11 cellular contexts compared by ENCODE assay signal in genomic region chr17:50347894-50348291, GRCh38. TPM values are rescaled to one million over a fixed set of nuclear protein-coding genes. Genes with fewer than 3 reads are reported as not detected.
DNase-seq lines count a peak whose midpoint lies in the region; ATAC-seq, FAIRE-seq and TF ChIP-seq lines count a peak whose summit lies in the region.
"Had no signal": no experiment of that assay in that cellular context is flagged by ENCODE, and none has a peak within 500 bp of the region (broad histone marks: within the 10 kb centered on the region; RNA-seq: fewer than 3 reads in every experiment).

No MANE protein-coding gene starts in this region.

- no peak for TF ChIP-seq POLR2A in GM12891 (IDR thresholded peaks at IDR 0.05; ENCODE audit: low read depth, low read length)

- no peaks in the 10 kb centered on the region for H3K9me2 ChIP-seq in DOHH2 (replicated peaks; ENCODE audit: control insufficient read depth, low read length)

- no peak overlapping the region for H2AFZ ChIP-seq in ACC112 (ENCODE audit: low read length, unreplicated experiment)
- H2AFZ ChIP-seq in keratinocyte (ENCODE audit: control insufficient read depth, low read length): no peak overlapping the region

- no peak for DNase-seq in activated T-helper 2 cell treated with anti-CD3 and anti-CD28 coated beads, Interferon-gamma antibody, Interleukin-2, Interleukin-4, amounts not matched to agents 10 μg/mL and 5 μg/mL and 100 μg/mL, durations not matched to agents 14 hours and 24 hours and 36 hours (ENCODE audit: low spot score)
- DNase-seq in keratinocyte (ENCODE audit: low read depth, low spot score) (no peak), AG08395 (ENCODE audit: low spot score) (no peak), GM12891 (ENCODE audit: insufficient read length, low spot score) (no peak), NCI-H2029 treated with DMSO at 0.1 percent for 48 hours (lab: John Stamatoyannopoulos, UW) (no peak)
- DNase-seq: activated gamma-delta T cell, kidney glomerular epithelial cell, NCI-H748 treated with DMSO at 0.1 percent for 48 hours had no signal

- H3K4me2 ChIP-seq in DOHH2 (ENCODE audit: low read length) (peak overlapping the region; percentile 83), keratinocyte (ENCODE audit: control insufficient read depth, extremely low read depth, insufficient read depth, low read depth, low read length) (peak overlapping the region; percentile 99)

- H3K36me3 ChIP-seq in ACC112 (ENCODE audit: insufficient read depth, low read length) (no peaks in the 10 kb centered on the region), DOHH2 (ENCODE audit: control insufficient read depth, low read length) (no peaks in the 10 kb centered on the region), keratinocyte (ENCODE audit: control insufficient read depth in 2 of 2, extremely low read depth in 1 of 2, insufficient read depth in 2 of 2, low read length in 2 of 2) (peaks cover 2 to 3% of the 10 kb centered on the region in 2 experiments)

- H3K36me3 Mint-ChIP-seq in activated T-helper 2 cell treated with anti-CD3 and anti-CD28 coated beads, Interferon-gamma antibody, Interleukin-2, Interleukin-4, amounts not matched to agents 10 μg/mL and 5 μg/mL and 100 μg/mL, durations not matched to agents 14 hours and 24 hours and 36 hours (ENCODE audit: low read depth): peaks cover 48% of the 10 kb centered on the region

- H3K27me3 Mint-ChIP-seq in activated T-helper 2 cell treated with anti-CD3 and anti-CD28 coated beads, Interferon-gamma antibody, Interleukin-2, Interleukin-4, amounts not matched to agents 10 μg/mL and 5 μg/mL and 100 μg/mL, durations not matched to agents 14 hours and 24 hours and 36 hours (ENCODE audit: low read depth): no peaks in the 10 kb centered on the region

- no peak for ATAC-seq in HG02885 (IDR thresholded peaks at IDR 0.05; ENCODE audit: poor library complexity, unreplicated experiment)

- H3K79me2 ChIP-seq in ACC112 (ENCODE audit: control insufficient read depth, insufficient read depth, low read length, unreplicated experiment) (peaks cover 53% of the 10 kb centered on the region), DOHH2 (ENCODE audit: control insufficient read depth, low read length) (peaks cover 34% of the 10 kb centered on the region), keratinocyte (ENCODE audit: control insufficient read depth, insufficient read depth, low read length) (peaks cover 35% of the 10 kb centered on the region)

- no peak overlapping the region for H3K9ac ChIP-seq in keratinocyte (ENCODE audit: control insufficient read depth, extremely low read depth, insufficient read depth, low read length)

- no peaks in the 10 kb centered on the region for H3F3A ChIP-seq in DOHH2 (ENCODE audit: control insufficient read depth, insufficient read depth)

- H3K4me1 Mint-ChIP-seq in activated T-helper 2 cell treated with anti-CD3 and anti-CD28 coated beads, Interferon-gamma antibody, Interleukin-2, Interleukin-4, amounts not matched to agents 10 μg/mL and 5 μg/mL and 100 μg/mL, durations not matched to agents 14 hours and 24 hours and 36 hours (ENCODE audit: low read depth): peaks cover 38% of the 10 kb centered on the region

- H3K4me3 Mint-ChIP-seq in activated T-helper 2 cell treated with anti-CD3 and anti-CD28 coated beads, Interferon-gamma antibody, Interleukin-2, Interleukin-4, amounts not matched to agents 10 μg/mL and 5 μg/mL and 100 μg/mL, durations not matched to agents 14 hours and 24 hours and 36 hours (ENCODE audit: low read depth): peak overlapping the region; percentile 93

- H3K9me3 Mint-ChIP-seq in activated T-helper 2 cell treated with anti-CD3 and anti-CD28 coated beads, Interferon-gamma antibody, Interleukin-2, Interleukin-4, amounts not matched to agents 10 μg/mL and 5 μg/mL and 100 μg/mL, durations not matched to agents 14 hours and 24 hours and 36 hours: no peaks in the 10 kb centered on the region

- no peak overlapping the region for H3K27ac ChIP-seq in ACC112 (ENCODE audit: low read depth, low read length)
- H3K27ac ChIP-seq in DOHH2 (ENCODE audit: low read depth, low read length): no peak overlapping the region
- no peak overlapping the region for H3K27ac ChIP-seq in keratinocyte (ENCODE audit: control insufficient read depth, insufficient read depth, low read length)

- H3K27me3 ChIP-seq in ACC112 (ENCODE audit: insufficient read depth, low read length) (no peaks in the 10 kb centered on the region), DOHH2 (ENCODE audit: control insufficient read depth, low read length) (no peaks in the 10 kb centered on the region), keratinocyte (ENCODE audit: control insufficient read depth, extremely low read depth, insufficient read depth, low read length) (no peaks in the 10 kb centered on the region)

- peaks cover 2% of the 10 kb centered on the region for H3K9me1 ChIP-seq in keratinocyte (ENCODE audit: control insufficient read depth, extremely low read depth, insufficient read depth, low read length)

- intact Hi-C loops in activated T-helper 2 cell treated with anti-CD3 and anti-CD28 coated beads, Interferon-gamma antibody, Interleukin-2, Interleukin-4, amounts not matched to agents 10 μg/mL and 5 μg/mL and 100 μg/mL, durations not matched to agents 14 hours and 24 hours and 36 hours (cut with micrococcal nuclease): loop anchor here (5.0 kb wide), 2 partner anchors 41 to 146 kb away; partner anchors contain the start of gene COL1A1

- dilution Hi-C loops in keratinocyte (cut with MboI; ENCODE audit: extremely low pct_ligation_motif_present, low sequenced_read_pairs): no loop called here

- FAIRE-seq in keratinocyte (lab: Jason Lieb, UNC): no peak
- FAIRE-seq in GM12891 (lab: Jason Lieb, UNC): no peak

- 0 out of 2 replicates have a peak, but pooled peaks cover 12% of the 10 kb centered on the region for H4K20me1 ChIP-seq in DOHH2 (ENCODE audit: control insufficient read depth, insufficient read depth, low read depth, low read length)
- no peaks in the 10 kb centered on the region for H4K20me1 ChIP-seq in keratinocyte (ENCODE audit: control insufficient read depth, extremely low read depth, insufficient read depth, low read length)

- peak overlapping the region; percentile 90 for H3K4me3 ChIP-seq in ACC112 (ENCODE audit: low read depth, low read length)
- peak overlapping the region; percentile 80; the same call in 1 of the 2 replicates for H3K4me3 ChIP-seq in DOHH2 (ENCODE audit: low read length)
- peak overlapping the region in 1 of 3 experiments; percentile 90 for H3K4me3 ChIP-seq in keratinocyte (ENCODE audit: control insufficient read depth in 2 of 3, extremely low read depth in 1 of 3, insufficient read depth in 2 of 3, low read depth in 1 of 3, low read length in 3 of 3)

- H3K9me3 ChIP-seq in DOHH2 (ENCODE audit: control insufficient read depth, insufficient read depth, low read length) (no peaks in the 10 kb centered on the region), keratinocyte (ENCODE audit: control insufficient read depth, low read depth, low read length) (no peaks in the 10 kb centered on the region)

- H3K27ac Mint-ChIP-seq in activated T-helper 2 cell treated with anti-CD3 and anti-CD28 coated beads, Interferon-gamma antibody, Interleukin-2, Interleukin-4, amounts not matched to agents 10 μg/mL and 5 μg/mL and 100 μg/mL, durations not matched to agents 14 hours and 24 hours and 36 hours: peak overlapping the region; percentile 56

- TF ChIP-seq CTCF in DOHH2 (IDR thresholded peaks at IDR 0.05; ENCODE audit: low read depth, low read length, poor library complexity, severe bottlenecking) (no peak), keratinocyte (optimal IDR thresholded peaks at IDR 0.05 in 1 of 3, IDR thresholded peaks at IDR 0.05 in 1 of 3, conservative IDR thresholded peaks at IDR 0.05 in 1 of 3; ENCODE audit: extremely low read depth in 1 of 3, insufficient read depth in 2 of 3, low read length in 3 of 3) (no peak)

- H3K4me1 ChIP-seq in ACC112 (ENCODE audit: control insufficient read depth, insufficient read depth, low read length, unreplicated experiment) (peaks cover 19% of the 10 kb centered on the region), DOHH2 (ENCODE audit: control insufficient read depth, low read length) (peaks cover 17% of the 10 kb centered on the region), keratinocyte (ENCODE audit: control insufficient read depth, extremely low read depth, insufficient read depth, low read length) (peaks cover 31% of the 10 kb centered on the region)

RNA-seq across cellular contexts. Expression of gene XYLT2, which starts 2.0 kb away (rescaled TPM):
- total RNA-seq in activated T-helper 2 cell treated with anti-CD3 and anti-CD28 coated beads, Interferon-gamma antibody, Interleukin-2, Interleukin-4, amounts not matched to agents 10 μg/mL and 5 μg/mL and 100 μg/mL, durations not matched to agents 14 hours and 24 hours and 36 hours: 134 and 143 TPM in 2 replicates
- 15.3 to 28.3 TPM (median 18.3 TPM) in 3 replicates for polyA plus RNA-seq in keratinocyte
- 9.4 TPM for polyA plus RNA-seq in keratinocyte (2011; ENCODE audit: low read depth)
- 4.1 and 9.7 TPM in 2 replicates for polyA plus RNA-seq in keratinocyte (2011; cell fraction: cytosol; rRNA removed)
- 39.7 and 54.2 TPM in 2 replicates for polyA plus RNA-seq in keratinocyte (2011; cell fraction: nucleus; rRNA removed)
- 15.2 and 29.2 TPM in 2 replicates for polyA plus RNA-seq in keratinocyte (2012; ENCODE audit: low replicate concordance)
- 38.9 to 80.6 TPM (median 56.6 TPM) in 3 replicates for polyA minus RNA-seq in keratinocyte
- 41.2 TPM for polyA minus RNA-seq in keratinocyte (2011; cell fraction: cytosol; rRNA and poly(A)+ RNA removed)
- 108 and 118 TPM in 2 replicates for polyA minus RNA-seq in keratinocyte (2011; cell fraction: nucleus; rRNA and poly(A)+ RNA removed)
- polyA plus RNA-seq in GM12891 (2012; ENCODE audit: low read depth, missing spikeins): 7.1 TPM

RNA-seq across cellular contexts. Expression of gene MRPL27, which starts 25.1 kb away (rescaled TPM):
- 95.2 and 95.6 TPM in 2 replicates for total RNA-seq in activated T-helper 2 cell treated with anti-CD3 and anti-CD28 coated beads, Interferon-gamma antibody, Interleukin-2, Interleukin-4, amounts not matched to agents 10 μg/mL and 5 μg/mL and 100 μg/mL, durations not matched to agents 14 hours and 24 hours and 36 hours
- 106 to 130 TPM (median 123 TPM) in 3 replicates for polyA plus RNA-seq in keratinocyte
- 48.6 TPM for polyA plus RNA-seq in keratinocyte (2011; ENCODE audit: low read depth)
- 97.2 and 104 TPM in 2 replicates for polyA plus RNA-seq in keratinocyte (2011; cell fraction: cytosol; rRNA removed)
- 77.6 and 82.3 TPM in 2 replicates for polyA plus RNA-seq in keratinocyte (2011; cell fraction: nucleus; rRNA removed)
- polyA plus RNA-seq in keratinocyte (2012; ENCODE audit: low replicate concordance): 84.6 and 121 TPM in 2 replicates
- 41.0 to 62.1 TPM (median 43.0 TPM) in 3 replicates for polyA minus RNA-seq in keratinocyte
- 28.8 TPM for polyA minus RNA-seq in keratinocyte (2011; cell fraction: cytosol; rRNA and poly(A)+ RNA removed)
- 11.7 and 11.8 TPM in 2 replicates for polyA minus RNA-seq in keratinocyte (2011; cell fraction: nucleus; rRNA and poly(A)+ RNA removed)
- polyA plus RNA-seq in GM12891 (2012; ENCODE audit: low read depth, missing spikeins): 77.1 TPM

RNA-seq across cellular contexts. Expression of gene EME1, which starts 25.1 kb away (rescaled TPM):
- 26.8 and 28.6 TPM in 2 replicates for total RNA-seq in activated T-helper 2 cell treated with anti-CD3 and anti-CD28 coated beads, Interferon-gamma antibody, Interleukin-2, Interleukin-4, amounts not matched to agents 10 μg/mL and 5 μg/mL and 100 μg/mL, durations not matched to agents 14 hours and 24 hours and 36 hours
- 1.6 to 5.6 TPM (median 4.7 TPM) in 3 replicates for polyA plus RNA-seq in keratinocyte
- polyA plus RNA-seq in keratinocyte (2011; ENCODE audit: low read depth): not detected
- 1.1 and 1.2 TPM in 2 replicates for polyA plus RNA-seq in keratinocyte (2011; cell fraction: cytosol; rRNA removed)
- 7.0 and 7.7 TPM in 2 replicates for polyA plus RNA-seq in keratinocyte (2011; cell fraction: nucleus; rRNA removed)
- polyA plus RNA-seq in keratinocyte (2012; ENCODE audit: low replicate concordance): 0.31 and 3.6 TPM in 2 replicates
- polyA minus RNA-seq in keratinocyte: 1.1 to 4.0 TPM (median 1.4 TPM) in 3 replicates
- not detected for polyA minus RNA-seq in keratinocyte (2011; cell fraction: cytosol; rRNA and poly(A)+ RNA removed)
- polyA minus RNA-seq in keratinocyte (2011; cell fraction: nucleus; rRNA and poly(A)+ RNA removed): 0.32 and 3.1 TPM in 2 replicates
- 17.9 TPM for polyA plus RNA-seq in GM12891 (2012; ENCODE audit: low read depth, missing spikeins)

RNA-seq across cellular contexts. Expression of gene LRRC59, which starts 49.4 kb away (rescaled TPM):
- total RNA-seq in activated T-helper 2 cell treated with anti-CD3 and anti-CD28 coated beads, Interferon-gamma antibody, Interleukin-2, Interleukin-4, amounts not matched to agents 10 μg/mL and 5 μg/mL and 100 μg/mL, durations not matched to agents 14 hours and 24 hours and 36 hours: 118 and 119 TPM in 2 replicates
- 90.4 to 162 TPM (median 152 TPM) in 3 replicates for polyA plus RNA-seq in keratinocyte
- polyA plus RNA-seq in keratinocyte (2011; ENCODE audit: low read depth): 25.2 TPM
- polyA plus RNA-seq in keratinocyte (2011; cell fraction: cytosol; rRNA removed): 134 and 193 TPM in 2 replicates
- 99.4 and 102 TPM in 2 replicates for polyA plus RNA-seq in keratinocyte (2011; cell fraction: nucleus; rRNA removed)
- polyA plus RNA-seq in keratinocyte (2012; ENCODE audit: low replicate concordance): 52.5 and 197 TPM in 2 replicates
- polyA minus RNA-seq in keratinocyte: 122 to 199 TPM (median 164 TPM) in 3 replicates
- polyA minus RNA-seq in keratinocyte (2011; cell fraction: cytosol; rRNA and poly(A)+ RNA removed): 102 TPM
- 38.3 and 62.2 TPM in 2 replicates for polyA minus RNA-seq in keratinocyte (2011; cell fraction: nucleus; rRNA and poly(A)+ RNA removed)
- polyA plus RNA-seq in GM12891 (2012; ENCODE audit: low read depth, missing spikeins): 37.7 TPM
